12 cellular contexts compared by ENCODE assay signal in genomic region chr3:72440491-72440890, GRCh38. TPM values are rescaled to one million over a fixed set of nuclear protein-coding genes. Genes with fewer than 3 reads are reported as not detected.
DNase-seq lines count a peak whose midpoint lies in the region; ATAC-seq lines count a peak whose summit lies in the region.
"Had no signal": no experiment of that assay in that cellular context is flagged by ENCODE, and none has a peak within 500 bp of the region (broad histone marks: within the 10 kb centered on the region; RNA-seq: fewer than 3 reads in every experiment).

No MANE protein-coding gene starts in this region.

- ATAC-seq in GM18858 (IDR thresholded peaks at IDR 0.05; ENCODE audit: unreplicated experiment) (peak; percentile 33), GM21390 (IDR thresholded peaks at IDR 0.05; ENCODE audit: unreplicated experiment) (peak; percentile 44), HG03342 (IDR thresholded peaks at IDR 0.05; ENCODE audit: unreplicated experiment) (peak; percentile 42), sciatic nerve (no peak)

- DNase-seq in germinal center (ENCODE audit: low spot score) = peak; percentile 24
- DNase-seq in sciatic nerve (ENCODE audit: low spot score) = no peak
- no peak for DNase-seq in stimulated activated CD8-positive, alpha-beta memory T cell treated with anti-CD3 and anti-CD28 coated beads, Interleukin-4, amount 100 ng/mL, for 48 hours
- no peak for DNase-seq in LoVo (ENCODE audit: low spot score)
- DNase-seq: activated CD4-positive, alpha-beta T cell treated with anti-CD3 and anti-CD28 coated beads, Interleukin-2, amount 50 U/mL, for 4 hours; activated naive CD4-positive, alpha-beta T cell; Caco-2; NCI-H2107; testis had no signal

- intact Hi-C loops in sciatic nerve (cut with DNase I) = no loop called here

RNA-seq across cellular contexts. Expression of gene RYBP, which starts 5.9 kb away (rescaled TPM):
- total RNA-seq in sciatic nerve = 21.5 TPM
